Comparison of ENCODE assay signal across 22 cellular contexts in the genomic region with DNA sequence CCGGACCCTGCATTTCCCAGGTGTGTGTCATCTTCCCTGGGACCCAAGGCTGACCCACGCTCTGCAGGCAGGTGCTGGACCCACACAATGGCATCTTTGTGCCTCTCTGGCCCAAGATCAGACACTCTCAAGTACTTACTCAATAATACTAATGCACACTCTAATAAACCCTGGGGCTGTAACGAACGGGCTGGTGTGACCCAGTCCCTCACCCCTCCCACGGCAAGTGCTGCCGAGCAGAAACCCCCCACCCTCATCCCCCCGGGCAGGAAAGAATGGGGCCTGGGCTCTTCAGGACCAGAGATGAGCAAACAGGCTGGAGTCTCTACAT. TPM values are rescaled to one million over a fixed set of nuclear protein-coding genes. Genes with fewer than 3 reads are reported as not detected.
"Had no signal": no experiment of that assay in that cellular context is flagged by ENCODE, and none has a peak within 500 bp of the region (broad histone marks: within the 10 kb centered on the region; RNA-seq: fewer than 3 reads in every experiment).

No MANE protein-coding gene starts in this region.

- H3K36me3 ChIP-seq: adrenal gland, esophagus squamous epithelium, left ventricle myocardium inferior, tibial artery had no signal

- H3K4me1 ChIP-seq: adrenal gland, esophagus squamous epithelium, left ventricle myocardium inferior, tibial artery had no signal

- H3K27ac Mint-ChIP-seq: activated CD4-positive, alpha-beta T cell treated with anti-CD3 and anti-CD28 coated beads, Interleukin-2, amount 10 ng/mL, durations not matched to agents 7 days and 5 days; activated naive CD4-positive, alpha-beta T cell treated with anti-CD3 and anti-CD28 coated beads, Interleukin-2, amount 50 U/mL, for 24 hours; natural killer cell; stimulated activated effector memory CD8-positive, alpha-beta T cell treated with anti-CD3 and anti-CD28 coated beads, Interleukin-12 subunit alpha, Interleukin-12 subunit beta, amount 100 ng/mL, for 72 hours had no signal

- H3K27me3 ChIP-seq: adrenal gland had no signal

- H3K4me1 Mint-ChIP-seq: activated CD4-positive, alpha-beta T cell treated with anti-CD3 and anti-CD28 coated beads, Interleukin-2, amount 10 ng/mL, durations not matched to agents 7 days and 5 days; activated naive CD4-positive, alpha-beta T cell treated with anti-CD3 and anti-CD28 coated beads, Interleukin-2, amount 50 U/mL, for 24 hours; central memory CD8-positive, alpha-beta T cell; natural killer cell; stimulated activated effector memory CD8-positive, alpha-beta T cell treated with anti-CD3 and anti-CD28 coated beads, Interleukin-12 subunit alpha, Interleukin-12 subunit beta, amount 100 ng/mL, for 72 hours had no signal

- H3K4me3 Mint-ChIP-seq: activated CD4-positive, alpha-beta T cell treated with anti-CD3 and anti-CD28 coated beads, Interleukin-2, amount 10 ng/mL, durations not matched to agents 7 days and 5 days; activated naive CD4-positive, alpha-beta T cell treated with anti-CD3 and anti-CD28 coated beads, Interleukin-2, amount 50 U/mL, for 24 hours; central memory CD8-positive, alpha-beta T cell; natural killer cell; stimulated activated effector memory CD8-positive, alpha-beta T cell treated with anti-CD3 and anti-CD28 coated beads, Interleukin-12 subunit alpha, Interleukin-12 subunit beta, amount 100 ng/mL, for 72 hours had no signal

- H3K36me3 Mint-ChIP-seq: activated naive CD4-positive, alpha-beta T cell treated with anti-CD3 and anti-CD28 coated beads, Interleukin-2, amount 50 U/mL, for 24 hours; natural killer cell had no signal

- ATAC-seq: natural killer cell; stimulated activated effector memory CD8-positive, alpha-beta T cell treated with anti-CD3 and anti-CD28 coated beads, Interleukin-12 subunit alpha, Interleukin-12 subunit beta, amount 100 ng/mL, for 72 hours had no signal

- H3K27ac ChIP-seq: adrenal gland, coronary artery, esophagus squamous epithelium, left ventricle myocardium inferior, tibial artery had no signal

- H3K9me3 ChIP-seq: adrenal gland, tibial artery had no signal

- DNase-seq: activated CD4-positive, alpha-beta T cell treated with anti-CD3 and anti-CD28 coated beads, Interleukin-2, amount 10 ng/mL, durations not matched to agents 7 days and 5 days; activated CD4-positive, CD25-positive, alpha-beta regulatory T cell; activated effector memory CD4-positive, alpha-beta T cell treated with Interleukin-2 at 50 U/mL for 16 hours; activated T-cell treated with anti-CD3 and anti-CD28 coated beads, Interleukin-2, amount 50 U/mL, for 1 hour; effector CD4-positive, alpha-beta T cell; esophagus squamous epithelium; hippocampal formation; left ventricle myocardium inferior; mesenchymal stem cell; natural killer cell had no signal

- H3K9me3 Mint-ChIP-seq: activated CD4-positive, alpha-beta T cell treated with anti-CD3 and anti-CD28 coated beads, Interleukin-2, amount 10 ng/mL, durations not matched to agents 7 days and 5 days; activated naive CD4-positive, alpha-beta T cell treated with anti-CD3 and anti-CD28 coated beads, Interleukin-2, amount 50 U/mL, for 24 hours; central memory CD8-positive, alpha-beta T cell; natural killer cell; stimulated activated effector memory CD8-positive, alpha-beta T cell treated with anti-CD3 and anti-CD28 coated beads, Interleukin-12 subunit alpha, Interleukin-12 subunit beta, amount 100 ng/mL, for 72 hours had no signal

- H3K4me3 ChIP-seq: adrenal gland, coronary artery, esophagus squamous epithelium, left ventricle myocardium inferior, tibial artery had no signal

RNA-seq across cellular contexts. Expression of gene OBP2B, which starts 1.1 kb away (rescaled TPM):
- total RNA-seq: activated CD4-positive, alpha-beta T cell treated with anti-CD3 and anti-CD28 coated beads, Interleukin-2, amount 10 ng/mL, durations not matched to agents 7 days and 5 days; activated CD8-positive, alpha-beta memory T cell treated with anti-CD3 and anti-CD28 coated beads for 36 hours; esophagus squamous epithelium; fibroblast of villous mesenchyme; glomerular endothelial cell; kidney; left ventricle myocardium inferior; natural killer cell; renal cortical epithelial cell; subcutaneous adipose tissue had no signal
